ENCODE assay signal across 11 cellular contexts in genomic region chr1:58577676-58578073, GRCh38. TPM values are rescaled to one million over a fixed set of nuclear protein-coding genes. Genes with fewer than 3 reads are reported as not detected.
DNase-seq lines count a peak whose midpoint lies in the region; ATAC-seq, FAIRE-seq and TF ChIP-seq lines count a peak whose summit lies in the region.
"Had no signal": no experiment of that assay in that cellular context is flagged by ENCODE, and none has a peak within 500 bp of the region (broad histone marks: within the 10 kb centered on the region; RNA-seq: fewer than 3 reads in every experiment).

No MANE protein-coding gene starts in this region.

- no peaks in the 10 kb centered on the region for H3K36me3 Mint-ChIP-seq in activated CD4-positive, alpha-beta T cell treated with anti-CD3 and anti-CD28 coated beads for 36 hours (ENCODE audit: low read depth)

- H3K27ac ChIP-seq in GM12878 (ENCODE audit: control insufficient read depth, insufficient read depth) (peak overlapping the region; percentile 69), substantia nigra (ENCODE audit: low read depth, low read length, poor library complexity, severe bottlenecking) (peak overlapping the region; percentile 16)

- H3K4me3 ChIP-seq in GM12878, result peak overlapping the region; percentile 45; the same call in 1 of the 2 replicates

- peaks cover 37% of the 10 kb centered on the region for H3K4me1 ChIP-seq in GM12878 (ENCODE audit: control insufficient read depth, insufficient read depth, low read length)

- peak overlapping the region; percentile 30 for H3K4me3 Mint-ChIP-seq in activated CD4-positive, alpha-beta T cell treated with anti-CD3 and anti-CD28 coated beads for 36 hours

- 14% methylated on average over 5 of the region's 5 CpGs for WGBS in GM12878 (ENCODE audit: insufficient coverage, insufficient replicate concordance, low lambda C conversion rate, missing lambda C conversion rate)

- no peak for ATAC-seq in activated CD4-positive, alpha-beta T cell treated with anti-CD3 and anti-CD28 coated beads for 36 hours
- ATAC-seq in GM12878 (no peak; the same call in 2 of the 3 replicates), GM19397 (IDR thresholded peaks at IDR 0.05; ENCODE audit: unreplicated experiment) (no peak)

- CTCF ChIA-PET in activated CD4-positive, alpha-beta T cell treated with anti-CD3 and anti-CD28 coated beads for 36 hours (lab: Charles Lee), result interaction anchor here (1.1 kb wide), 1 partner anchor 75 kb away, joined by 3 read pairs; no protein-coding TSS in a partner anchor
- CTCF ChIA-PET in GM12878 (lab: Yijun Ruan, JAX), result interaction anchor here (1.5 to 1.7 kb wide), 2 partner anchors 33 to 61 kb away, joined by 3 read pairs; no protein-coding TSS in a partner anchor

- FAIRE-seq in GM12878 (lab: Jason Lieb, UNC), result no peak
- FAIRE-seq: A204.1, islet of Langerhans had no signal

- RAD21 ChIA-PET in GM12878 (lab: Charles Lee; ENCODE audit: unreplicated experiment), result interaction anchor here (0.7 kb wide), 1 partner anchor 75 kb away, joined by 3 read pairs; no protein-coding TSS in a partner anchor

- intact Hi-C loops in activated CD4-positive, alpha-beta T cell treated with anti-CD3 and anti-CD28 coated beads for 36 hours (cut with DNase I, micrococcal nuclease), result no loop called here
- intact Hi-C loops in GM12878 (cut with micrococcal nuclease; ENCODE audit: unreplicated experiment), result loop anchor here (1.0 kb wide), 1 partner anchor 31 kb away; the partner anchor contains the start of gene OMA1

- H3K9ac ChIP-seq in GM12878 (ENCODE audit: control insufficient read depth, insufficient read depth, low read length), result 0 out of 2 replicates have a peak overlapping the region, but pooled peaks have one; percentile 18

- peaks cover 7% of the 10 kb centered on the region; the same call in 1 of the 3 replicates for H3K9me3 ChIP-seq in GM12878 (replicated peaks; ENCODE audit: control insufficient read depth, insufficient read depth, low read length)

- TF ChIP-seq POLR2A in GM12878 (IDR thresholded peaks at IDR 0.05; ENCODE audit: low read depth, low read length), result no peak

- TF ChIP-seq RAD21 in GM12878 (IDR thresholded peaks at IDR 0.05; ENCODE audit: insufficient read depth, low read depth, low read length), result no peak

- in situ Hi-C loops in GM12878 (cut with MboI), result no loop called here

- no peak for TF ChIP-seq EP300 in GM12878 (IDR thresholded peaks at IDR 0.05; ENCODE audit: borderline replicate concordance in 1 of 2, control insufficient read depth in 1 of 2, low read depth in 2 of 2, low read length in 2 of 2)

- SMC1A ChIA-PET in GM12878 (lab: Charles Lee; ENCODE audit: uncharacterized antibody, unreplicated experiment), result interaction anchor here (0.8 to 2.3 kb wide), 5 partner anchors 10 to 75 kb away, joined by 3 to 9 read pairs (median 4); no protein-coding TSS in a partner anchor

- no peaks in the 10 kb centered on the region for H3K36me3 ChIP-seq in GM12878 (ENCODE audit: control insufficient read depth in 2 of 2, insufficient read depth in 2 of 2, low read length in 1 of 2)

- H3K27ac Mint-ChIP-seq in activated CD4-positive, alpha-beta T cell treated with anti-CD3 and anti-CD28 coated beads for 36 hours, result no peak overlapping the region

- H4K20me1 ChIP-seq in GM12878 (ENCODE audit: control insufficient read depth, insufficient read depth), result no peaks in the 10 kb centered on the region

- peak overlapping the region; percentile 83 for H3K4me2 ChIP-seq in GM12878 (ENCODE audit: control insufficient read depth, insufficient read depth)

- peaks cover 55% of the 10 kb centered on the region for H3K27me3 Mint-ChIP-seq in activated CD4-positive, alpha-beta T cell treated with anti-CD3 and anti-CD28 coated beads for 36 hours

- no peak for DNase-seq in activated CD4-positive, alpha-beta T cell treated with anti-CD3 and anti-CD28 coated beads for 36 hours
- no peak for DNase-seq in activated CD4-positive, alpha-beta T cell treated with anti-CD3 and anti-CD28 coated beads for 1 hour
- DNase-seq in GM12878 (ENCODE audit: low read depth, low spot score), result no peak
- DNase-seq in kidney tubule cell (ENCODE audit: low spot score), result peak; percentile 67
- no peak for DNase-seq in substantia nigra (lab: John Stamatoyannopoulos, UW)
- no peak for DNase-seq in NCI-H446 (lab: John Stamatoyannopoulos, UW)
- DNase-seq in cerebellar cortex (ENCODE audit: low spot score), result no peak
- DNase-seq: activated CD4-positive, CD25-positive, alpha-beta regulatory T cell treated with anti-CD3 and anti-CD28 coated beads, Interleukin-2, amount 50 U/mL, for 72 hours had no signal

- no peak for TF ChIP-seq CTCF in GM12878 (IDR thresholded peaks at IDR 0.05 in 2 of 3, conservative IDR thresholded peaks at IDR 0.05 in 1 of 3; ENCODE audit: control insufficient read depth in 2 of 3, extremely low read depth in 1 of 3, insufficient read depth in 1 of 3, low read depth in 3 of 3, low read length in 3 of 3)

- H3K4me1 Mint-ChIP-seq in activated CD4-positive, alpha-beta T cell treated with anti-CD3 and anti-CD28 coated beads for 36 hours, result peaks cover 38% of the 10 kb centered on the region

- POLR2A ChIA-PET in activated CD4-positive, alpha-beta T cell treated with anti-CD3 and anti-CD28 coated beads for 36 hours (lab: Charles Lee), result no interaction called here
- POLR2A ChIA-PET in GM12878 (lab: Charles Lee), result no interaction called here

- no peaks in the 10 kb centered on the region for H3K9me3 Mint-ChIP-seq in activated CD4-positive, alpha-beta T cell treated with anti-CD3 and anti-CD28 coated beads for 36 hours (ENCODE audit: low read depth)

- TSS peak; percentile 84 for BruUV-seq in GM12878 (replicated peaks; lab: Mats Ljungman, UMichigan)

- no peaks in the 10 kb centered on the region for H3K27me3 ChIP-seq in GM12878 (replicated peaks in 1 of 2; ENCODE audit: control insufficient read depth in 2 of 2, insufficient read depth in 2 of 2, low read length in 1 of 2)

- H3K79me2 ChIP-seq in GM12878 (ENCODE audit: control insufficient read depth, insufficient read depth, low read length), result no peaks in the 10 kb centered on the region

- peak overlapping the region; percentile 9; the same call in 1 of the 2 replicates for H2AFZ ChIP-seq in GM12878 (ENCODE audit: control insufficient read depth, low read depth, low read length)

TF ChIP-seq in GM12878, 131 proteins besides CTCF, POLR2A, EP300 and RAD21:
- TF ChIP-seq BACH1 (IDR thresholded peaks at IDR 0.05; ENCODE audit: borderline replicate concordance) (no peak), SPI1 (IDR thresholded peaks at IDR 0.05; ENCODE audit: borderline replicate concordance, insufficient read depth, low read depth, low read length) (0 out of 2 replicates have a peak, but pooled peaks have one; percentile 5)

RNA-seq across cellular contexts. Expression of gene TACSTD2, which starts 0.6 kb away (rescaled TPM):
- total RNA-seq in activated CD4-positive, alpha-beta T cell treated with anti-CD3 and anti-CD28 coated beads for 36 hours, result under 1 TPM; 0.07 to 0.11 TPM
- 1.8 and 3.0 TPM in 2 replicates for total RNA-seq in GM12878 (2013; cell fraction: nucleolus; rRNA removed)
- 4.1 and 4.3 TPM in 2 replicates for total RNA-seq in GM12878 (2014; rRNA removed)
- total RNA-seq in GM12878 (2014; rRNA removed; fragmentation: Illumina TruSeq; extraction: Trizol), result 2.7 and 3.2 TPM in 2 replicates
- 5.1 and 6.7 TPM in 2 replicates for total RNA-seq in GM12878 (2021)
- 0.93 TPM for polyA plus RNA-seq in GM12878 (2011; ENCODE audit: low read depth)
- 0.32 and 0.65 TPM in 2 replicates for polyA plus RNA-seq in GM12878 (2011; rRNA removed)
- polyA plus RNA-seq in GM12878 (2011; cell fraction: cytosol; rRNA removed), result 0.18 and 0.57 TPM in 2 replicates
- 1.6 and 3.2 TPM in 2 replicates for polyA plus RNA-seq in GM12878 (2011; cell fraction: nucleus; rRNA removed)
- 1.4 and 1.7 TPM in 2 replicates for polyA plus RNA-seq in GM12878 (2012)
- polyA plus RNA-seq in GM12878 (2014; fragmentation: Illumina TruSeq; extraction: Trizol), result 3.0 and 4.4 TPM in 2 replicates
- polyA plus RNA-seq in GM12878 (2014; fragmentation: Nextera tagmentation; extraction: Ambion mirVana), result 1 to 10 TPM in 1 of 2 experiments, under 1 TPM in 1; 0.56 to 2.0 TPM
- 6.7 and 7.1 TPM in 2 replicates for polyA plus RNA-seq in GM12878 (2014; rRNA removed)
- polyA plus RNA-seq in GM12878 (2016; fragmentation: Nextera tagmentation; extraction: Ambion mirVana), result 1 to 10 TPM; 7.5 to 9.4 TPM
- polyA minus RNA-seq in GM12878 (2011; rRNA and poly(A)+ RNA removed), result 0.05 TPM in 1 of 2 replicates, not detected in the other
- 0.42 TPM in 1 of 2 replicates, not detected in the other for polyA minus RNA-seq in GM12878 (2011; cell fraction: cytosol; rRNA and poly(A)+ RNA removed)
- 0.24 and 0.77 TPM in 2 replicates for polyA minus RNA-seq in GM12878 (2011; cell fraction: nucleus; rRNA and poly(A)+ RNA removed)

RNA-seq across cellular contexts. Expression of gene OMA1, which starts 31.1 kb away (rescaled TPM):
- total RNA-seq in activated CD4-positive, alpha-beta T cell treated with anti-CD3 and anti-CD28 coated beads for 36 hours, result 10 to 100 TPM in 1 of 2 experiments, 1 to 10 TPM in 1; 8.8 to 11.6 TPM
- 76.2 and 82.9 TPM in 2 replicates for total RNA-seq in GM12878 (2013; cell fraction: nucleolus; rRNA removed)
- 28.7 and 43.3 TPM in 2 replicates for total RNA-seq in GM12878 (2014; rRNA removed)
- total RNA-seq in GM12878 (2014; rRNA removed; fragmentation: Illumina TruSeq; extraction: Trizol), result 57.8 and 67.1 TPM in 2 replicates
- 23.6 and 26.4 TPM in 2 replicates for total RNA-seq in GM12878 (2021)
- 11.9 TPM for polyA plus RNA-seq in GM12878 (2011; ENCODE audit: low read depth)
- 38.5 and 59.4 TPM in 2 replicates for polyA plus RNA-seq in GM12878 (2011; rRNA removed)
- polyA plus RNA-seq in GM12878 (2011; cell fraction: cytosol; rRNA removed), result 12.1 and 13.6 TPM in 2 replicates
- polyA plus RNA-seq in GM12878 (2011; cell fraction: nucleus; rRNA removed), result 24.0 and 31.2 TPM in 2 replicates
- polyA plus RNA-seq in GM12878 (2012), result 21.7 and 22.8 TPM in 2 replicates
- polyA plus RNA-seq in GM12878 (2014; fragmentation: Illumina TruSeq; extraction: Trizol), result 45.9 and 59.9 TPM in 2 replicates
- polyA plus RNA-seq in GM12878 (2014; fragmentation: Nextera tagmentation; extraction: Ambion mirVana), result 10 to 100 TPM; 48.3 to 53.4 TPM
- 28.4 and 39.0 TPM in 2 replicates for polyA plus RNA-seq in GM12878 (2014; rRNA removed)
- 10 to 100 TPM; 58.8 to 60.5 TPM for polyA plus RNA-seq in GM12878 (2016; fragmentation: Nextera tagmentation; extraction: Ambion mirVana)
- 25.3 and 28.1 TPM in 2 replicates for polyA minus RNA-seq in GM12878 (2011; rRNA and poly(A)+ RNA removed)
- 8.4 and 11.1 TPM in 2 replicates for polyA minus RNA-seq in GM12878 (2011; cell fraction: cytosol; rRNA and poly(A)+ RNA removed)
- 13.5 and 19.0 TPM in 2 replicates for polyA minus RNA-seq in GM12878 (2011; cell fraction: nucleus; rRNA and poly(A)+ RNA removed)
